1 cellular context compared by ENCODE assay signal in the genomic region with DNA sequence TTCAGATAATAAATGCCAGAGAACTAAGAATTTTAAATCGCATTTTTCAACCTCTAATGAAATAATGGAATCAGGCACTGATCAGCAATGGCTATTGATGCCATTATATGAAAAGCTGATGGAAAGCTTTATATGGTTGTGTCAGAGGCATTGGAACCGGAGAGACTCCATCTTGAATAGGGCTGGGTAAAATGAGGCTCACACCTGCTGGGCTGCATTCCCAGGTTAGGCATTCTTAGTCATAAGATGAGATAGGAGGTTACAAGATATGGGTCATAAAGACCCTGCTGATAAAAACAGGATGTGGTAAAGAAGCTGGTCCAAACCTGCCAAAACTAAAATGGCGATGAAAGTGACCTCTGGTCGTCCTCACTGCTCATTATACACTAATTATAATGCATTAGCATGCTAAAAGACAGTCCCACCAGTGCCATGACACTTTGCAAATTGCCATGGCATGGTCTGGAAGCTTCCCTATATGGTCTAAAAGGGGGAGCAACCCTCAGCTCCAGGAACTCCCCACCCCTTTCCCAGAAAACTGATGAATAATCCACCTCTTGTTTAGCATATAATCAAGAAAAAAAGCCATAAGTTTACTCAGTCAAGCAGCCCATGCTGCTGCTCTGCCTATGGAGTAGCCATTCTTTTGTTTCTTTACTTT.
TF ChIP-seq lines count a peak whose summit lies in the region.

No MANE protein-coding gene starts in this region.

TF ChIP-seq in K562, 482 proteins besides CTCF, POLR2A, EP300 and RAD21 (continued from another document and continues in another):
- TF ChIP-seq, protein P1, sequence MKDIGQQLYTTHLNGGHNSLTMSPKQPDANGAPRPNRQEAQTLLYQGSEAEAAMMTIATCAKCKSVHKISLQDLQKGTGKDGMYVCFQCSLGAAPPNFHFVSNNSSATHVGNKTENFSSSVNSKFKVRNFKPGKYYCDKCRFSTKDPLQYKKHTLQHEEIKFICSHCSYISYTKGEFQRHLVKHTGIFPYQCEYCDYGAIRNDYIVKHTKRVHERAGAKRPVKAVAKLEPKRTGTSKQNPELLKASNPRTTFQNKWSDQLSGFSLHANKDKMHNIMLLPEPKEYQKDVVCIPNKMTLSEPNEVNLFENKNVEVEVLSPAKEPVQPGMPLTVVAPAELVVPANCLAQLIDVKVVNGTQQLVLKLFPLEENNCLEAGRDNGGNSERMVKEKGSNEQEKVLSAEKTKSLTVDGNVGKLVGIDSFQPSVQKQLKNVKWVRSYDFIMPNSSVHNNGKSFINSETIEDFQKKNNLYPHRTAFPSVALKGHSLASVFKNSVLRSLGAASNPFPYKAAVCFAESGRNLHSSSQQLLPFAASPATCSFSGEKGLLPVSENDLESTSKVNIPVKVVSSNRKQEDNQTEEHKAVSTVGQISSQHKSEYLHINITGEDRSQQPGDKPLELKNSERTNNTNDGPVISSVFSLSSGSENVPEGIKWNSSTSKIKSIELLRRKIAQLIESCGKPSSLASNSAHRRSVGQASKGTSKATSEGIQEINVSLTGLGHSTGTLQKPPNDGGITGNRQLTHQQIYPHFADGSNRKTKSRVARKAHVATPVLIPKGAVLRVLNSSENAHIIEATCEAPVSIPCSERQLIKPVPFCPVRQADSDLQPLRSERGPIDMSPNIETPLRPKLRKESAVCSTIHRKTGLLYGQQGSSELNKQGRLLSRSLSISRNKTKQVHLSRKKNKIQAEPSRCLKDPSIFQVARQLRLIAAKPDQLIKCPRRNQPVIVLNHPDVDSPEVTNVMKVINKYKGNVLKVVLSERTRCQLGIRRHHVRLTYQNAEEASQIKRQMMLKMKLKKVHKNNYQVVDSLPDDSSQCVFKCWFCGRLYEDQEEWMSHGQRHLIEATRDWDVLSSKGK (CRISPR knock-in tag; IDR thresholded peaks at IDR 0.05), result 0 out of 2 replicates have a peak, but pooled peaks have one; percentile 25
- TF ChIP-seq PTRF (tag; IDR thresholded peaks at IDR 0.05) (peak; percentile 83), ZNF324 (CRISPR knock-in tag; IDR thresholded peaks at IDR 0.05) (peak; percentile 19; the same call in 1 of the 2 replicates), FOSL1 (tag; conservative IDR thresholded peaks at IDR 0.05) (peak; percentile 86), ELF1 (tag; IDR thresholded peaks at IDR 0.05) (0 out of 2 replicates have a peak, but pooled peaks have one; percentile 27), TCFL5 (CRISPR knock-in tag; conservative IDR thresholded peaks at IDR 0.05) (peak; percentile 79), ZNF583 (CRISPR knock-in tag; IDR thresholded peaks at IDR 0.05) (peak; percentile 82; the same call in 1 of the 2 replicates), NELFE (IDR thresholded peaks at IDR 0.05; ENCODE audit: insufficient read depth, insufficient read length) (no peak), ZNF586 (CRISPR knock-in tag; conservative IDR thresholded peaks at IDR 0.05) (0 out of 2 replicates have a peak, but pooled peaks have one; percentile 31), CTBP1 (IDR thresholded peaks at IDR 0.05; ENCODE audit: borderline replicate concordance) (peak; percentile 20; the same call in 1 of the 2 replicates), SMARCA5 (IDR thresholded peaks at IDR 0.05) (no peak), KLF13 (tag; IDR thresholded peaks at IDR 0.05; ENCODE audit: borderline replicate concordance, low read depth) (peak; percentile 55; the same call in 1 of the 2 replicates), SIX5 (IDR thresholded peaks at IDR 0.05; ENCODE audit: borderline replicate concordance in 1 of 2, insufficient read depth in 1 of 2, low read depth in 1 of 2, low read length in 2 of 2) (no peak), ZNF175 (CRISPR knock-in tag; IDR thresholded peaks at IDR 0.05; ENCODE audit: low read depth) (peak; percentile 99), MAZ (CRISPR knock-in tag; conservative IDR thresholded peaks at IDR 0.05 in 1 of 2, IDR thresholded peaks at IDR 0.05 in 1 of 2) (peak in 1 of 2 experiments; percentile 79; a peak in 2 of 4 replicates), ZC3H4 (CRISPR knock-in tag; IDR thresholded peaks at IDR 0.05; ENCODE audit: borderline replicate concordance) (no peak), ZNF124 (CRISPR knock-in tag; IDR thresholded peaks at IDR 0.05) (no peak), TCF3 (CRISPR knock-in tag; IDR thresholded peaks at IDR 0.05) (no peak), ZNF197 (CRISPR knock-in tag; IDR thresholded peaks at IDR 0.05; ENCODE audit: low read depth) (peak; percentile 97), ZNF263 (CRISPR knock-in tag; IDR thresholded peaks at IDR 0.05; ENCODE audit: borderline replicate concordance) (no peak), CBX1 (IDR thresholded peaks at IDR 0.05; ENCODE audit: low read depth) (no peak), ZNF444 (CRISPR knock-in tag; IDR thresholded peaks at IDR 0.05) (peak; percentile 77; the same call in 1 of the 2 replicates), TEAD1 (CRISPR knock-in tag; IDR thresholded peaks at IDR 0.05) (peak in 1 of 2 experiments; percentile 93; a peak in 2 of 4 replicates), ADNP (tag; IDR thresholded peaks at IDR 0.05) (no peak), ARHGAP35 (IDR thresholded peaks at IDR 0.05; ENCODE audit: partially characterized antibody) (no peak), TFAM (CRISPR knock-in tag; conservative IDR thresholded peaks at IDR 0.05) (no peak), SRF (CRISPR knock-in tag; IDR thresholded peaks at IDR 0.05) (peak; percentile 32 to 91; a peak in 3 of 4 replicates), BDP1 (IDR thresholded peaks at IDR 0.05; ENCODE audit: insufficient read depth, insufficient read length) (no peak), ZNF134 (CRISPR knock-in tag; conservative IDR thresholded peaks at IDR 0.05) (peak; percentile 86), BACH1 (tag; IDR thresholded peaks at IDR 0.05) (peak; percentile 95), ESRRA (IDR thresholded peaks at IDR 0.05; ENCODE audit: borderline replicate concordance, low read depth) (peak; percentile 95), TEAD4 (IDR thresholded peaks at IDR 0.05; ENCODE audit: low read length) (peak; percentile 42; the same call in 1 of the 2 replicates), TEAD4 (CRISPR knock-in tag; IDR thresholded peaks at IDR 0.05; ENCODE audit: borderline replicate concordance) (no peak), ZNF561 (CRISPR knock-in tag; conservative IDR thresholded peaks at IDR 0.05) (0 out of 2 replicates have a peak, but pooled peaks have one; percentile 73), ZSCAN32 (CRISPR knock-in tag; IDR thresholded peaks at IDR 0.05) (peak; percentile 62; the same call in 1 of the 2 replicates)
- TF ChIP-seq, protein P2, sequence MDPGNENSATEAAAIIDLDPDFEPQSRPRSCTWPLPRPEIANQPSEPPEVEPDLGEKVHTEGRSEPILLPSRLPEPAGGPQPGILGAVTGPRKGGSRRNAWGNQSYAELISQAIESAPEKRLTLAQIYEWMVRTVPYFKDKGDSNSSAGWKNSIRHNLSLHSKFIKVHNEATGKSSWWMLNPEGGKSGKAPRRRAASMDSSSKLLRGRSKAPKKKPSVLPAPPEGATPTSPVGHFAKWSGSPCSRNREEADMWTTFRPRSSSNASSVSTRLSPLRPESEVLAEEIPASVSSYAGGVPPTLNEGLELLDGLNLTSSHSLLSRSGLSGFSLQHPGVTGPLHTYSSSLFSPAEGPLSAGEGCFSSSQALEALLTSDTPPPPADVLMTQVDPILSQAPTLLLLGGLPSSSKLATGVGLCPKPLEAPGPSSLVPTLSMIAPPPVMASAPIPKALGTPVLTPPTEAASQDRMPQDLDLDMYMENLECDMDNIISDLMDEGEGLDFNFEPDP (CRISPR knock-in tag; IDR thresholded peaks at IDR 0.05), result peak; percentile 89
- TF ChIP-seq, protein P3, sequence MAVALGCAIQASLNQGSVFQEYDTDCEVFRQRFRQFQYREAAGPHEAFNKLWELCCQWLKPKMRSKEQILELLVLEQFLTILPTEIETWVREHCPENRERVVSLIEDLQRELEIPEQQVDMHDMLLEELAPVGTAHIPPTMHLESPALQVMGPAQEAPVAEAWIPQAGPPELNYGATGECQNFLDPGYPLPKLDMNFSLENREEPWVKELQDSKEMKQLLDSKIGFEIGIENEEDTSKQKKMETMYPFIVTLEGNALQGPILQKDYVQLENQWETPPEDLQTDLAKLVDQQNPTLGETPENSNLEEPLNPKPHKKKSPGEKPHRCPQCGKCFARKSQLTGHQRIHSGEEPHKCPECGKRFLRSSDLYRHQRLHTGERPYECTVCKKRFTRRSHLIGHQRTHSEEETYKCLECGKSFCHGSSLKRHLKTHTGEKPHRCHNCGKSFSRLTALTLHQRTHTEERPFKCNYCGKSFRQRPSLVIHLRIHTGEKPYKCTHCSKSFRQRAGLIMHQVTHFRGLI (CRISPR knock-in tag; IDR thresholded peaks at IDR 0.05), result peak; percentile 94
- TF ChIP-seq, protein P4, sequence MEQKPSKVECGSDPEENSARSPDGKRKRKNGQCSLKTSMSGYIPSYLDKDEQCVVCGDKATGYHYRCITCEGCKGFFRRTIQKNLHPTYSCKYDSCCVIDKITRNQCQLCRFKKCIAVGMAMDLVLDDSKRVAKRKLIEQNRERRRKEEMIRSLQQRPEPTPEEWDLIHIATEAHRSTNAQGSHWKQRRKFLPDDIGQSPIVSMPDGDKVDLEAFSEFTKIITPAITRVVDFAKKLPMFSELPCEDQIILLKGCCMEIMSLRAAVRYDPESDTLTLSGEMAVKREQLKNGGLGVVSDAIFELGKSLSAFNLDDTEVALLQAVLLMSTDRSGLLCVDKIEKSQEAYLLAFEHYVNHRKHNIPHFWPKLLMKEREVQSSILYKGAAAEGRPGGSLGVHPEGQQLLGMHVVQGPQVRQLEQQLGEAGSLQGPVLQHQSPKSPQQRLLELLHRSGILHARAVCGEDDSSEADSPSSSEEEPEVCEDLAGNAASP (IDR thresholded peaks at IDR 0.05), result no peak
- TF ChIP-seq, protein P5, sequence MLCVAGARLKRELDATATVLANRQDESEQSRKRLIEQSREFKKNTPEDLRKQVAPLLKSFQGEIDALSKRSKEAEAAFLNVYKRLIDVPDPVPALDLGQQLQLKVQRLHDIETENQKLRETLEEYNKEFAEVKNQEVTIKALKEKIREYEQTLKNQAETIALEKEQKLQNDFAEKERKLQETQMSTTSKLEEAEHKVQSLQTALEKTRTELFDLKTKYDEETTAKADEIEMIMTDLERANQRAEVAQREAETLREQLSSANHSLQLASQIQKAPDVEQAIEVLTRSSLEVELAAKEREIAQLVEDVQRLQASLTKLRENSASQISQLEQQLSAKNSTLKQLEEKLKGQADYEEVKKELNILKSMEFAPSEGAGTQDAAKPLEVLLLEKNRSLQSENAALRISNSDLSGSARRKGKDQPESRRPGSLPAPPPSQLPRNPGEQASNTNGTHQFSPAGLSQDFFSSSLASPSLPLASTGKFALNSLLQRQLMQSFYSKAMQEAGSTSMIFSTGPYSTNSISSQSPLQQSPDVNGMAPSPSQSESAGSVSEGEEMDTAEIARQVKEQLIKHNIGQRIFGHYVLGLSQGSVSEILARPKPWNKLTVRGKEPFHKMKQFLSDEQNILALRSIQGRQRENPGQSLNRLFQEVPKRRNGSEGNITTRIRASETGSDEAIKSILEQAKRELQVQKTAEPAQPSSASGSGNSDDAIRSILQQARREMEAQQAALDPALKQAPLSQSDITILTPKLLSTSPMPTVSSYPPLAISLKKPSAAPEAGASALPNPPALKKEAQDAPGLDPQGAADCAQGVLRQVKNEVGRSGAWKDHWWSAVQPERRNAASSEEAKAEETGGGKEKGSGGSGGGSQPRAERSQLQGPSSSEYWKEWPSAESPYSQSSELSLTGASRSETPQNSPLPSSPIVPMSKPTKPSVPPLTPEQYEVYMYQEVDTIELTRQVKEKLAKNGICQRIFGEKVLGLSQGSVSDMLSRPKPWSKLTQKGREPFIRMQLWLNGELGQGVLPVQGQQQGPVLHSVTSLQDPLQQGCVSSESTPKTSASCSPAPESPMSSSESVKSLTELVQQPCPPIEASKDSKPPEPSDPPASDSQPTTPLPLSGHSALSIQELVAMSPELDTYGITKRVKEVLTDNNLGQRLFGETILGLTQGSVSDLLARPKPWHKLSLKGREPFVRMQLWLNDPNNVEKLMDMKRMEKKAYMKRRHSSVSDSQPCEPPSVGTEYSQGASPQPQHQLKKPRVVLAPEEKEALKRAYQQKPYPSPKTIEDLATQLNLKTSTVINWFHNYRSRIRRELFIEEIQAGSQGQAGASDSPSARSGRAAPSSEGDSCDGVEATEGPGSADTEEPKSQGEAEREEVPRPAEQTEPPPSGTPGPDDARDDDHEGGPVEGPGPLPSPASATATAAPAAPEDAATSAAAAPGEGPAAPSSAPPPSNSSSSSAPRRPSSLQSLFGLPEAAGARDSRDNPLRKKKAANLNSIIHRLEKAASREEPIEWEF (CRISPR knock-in tag; IDR thresholded peaks at IDR 0.05), result peak; percentile 94
- TF ChIP-seq, protein P6, sequence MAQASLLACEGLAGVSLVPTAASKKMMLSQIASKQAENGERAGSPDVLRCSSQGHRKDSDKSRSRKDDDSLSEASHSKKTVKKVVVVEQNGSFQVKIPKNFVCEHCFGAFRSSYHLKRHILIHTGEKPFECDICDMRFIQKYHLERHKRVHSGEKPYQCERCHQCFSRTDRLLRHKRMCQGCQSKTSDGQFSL (CRISPR knock-in tag; IDR thresholded peaks at IDR 0.05), result no peak
- TF ChIP-seq, protein P6 (tag; IDR thresholded peaks at IDR 0.05), result peak in 1 of 2 experiments; percentile 95; a peak in 2 of 4 replicates
- TF ChIP-seq, protein P7, sequence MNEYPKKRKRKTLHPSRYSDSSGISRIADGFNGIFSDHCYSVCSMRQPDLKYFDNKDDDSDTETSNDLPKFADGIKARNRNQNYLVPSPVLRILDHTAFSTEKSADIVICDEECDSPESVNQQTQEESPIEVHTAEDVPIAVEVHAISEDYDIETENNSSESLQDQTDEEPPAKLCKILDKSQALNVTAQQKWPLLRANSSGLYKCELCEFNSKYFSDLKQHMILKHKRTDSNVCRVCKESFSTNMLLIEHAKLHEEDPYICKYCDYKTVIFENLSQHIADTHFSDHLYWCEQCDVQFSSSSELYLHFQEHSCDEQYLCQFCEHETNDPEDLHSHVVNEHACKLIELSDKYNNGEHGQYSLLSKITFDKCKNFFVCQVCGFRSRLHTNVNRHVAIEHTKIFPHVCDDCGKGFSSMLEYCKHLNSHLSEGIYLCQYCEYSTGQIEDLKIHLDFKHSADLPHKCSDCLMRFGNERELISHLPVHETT (CRISPR knock-in tag; conservative IDR thresholded peaks at IDR 0.05 in 1 of 2, IDR thresholded peaks at IDR 0.05 in 1 of 2), result peak in 1 of 2 experiments; percentile 99; a peak in 2 of 4 replicates
